Comparison of ENCODE assay signal across 9 cellular contexts in genomic region chr2:207163053-207163814, GRCh38. TPM values are rescaled to one million over a fixed set of nuclear protein-coding genes. Genes with fewer than 3 reads are reported as not detected.
A peak's percentile ranks its signal among the peaks of the same experiment; 100 is the strongest.
DNase-seq lines count a peak whose midpoint lies in the region; ATAC-seq, FAIRE-seq and TF ChIP-seq lines count a peak whose summit lies in the region.
"Had no signal": no experiment of that assay in that cellular context is flagged by ENCODE, and none has a peak within 500 bp of the region (broad histone marks: within the 10 kb centered on the region; RNA-seq: fewer than 3 reads in every experiment).

No MANE protein-coding gene starts in this region.

- H3K4me3 ChIP-seq in right lobe of liver: peak overlapping the region; percentile 58 to 66 (median 61)
- H3K4me3 ChIP-seq: BLaER1 had no signal

- no peaks in the 10 kb centered on the region for H3K27me3 ChIP-seq in right lobe of liver

- DNase-seq in NCI-H1417 (lab: John Stamatoyannopoulos, UW): peak in 2 of 3 experiments; percentile 27 to 71
- no peak for DNase-seq in NCI-H1417 treated with DMSO at 0.1 percent for 48 hours (lab: John Stamatoyannopoulos, UW)
- DNase-seq in RCC 7860 (ENCODE audit: low spot score): peak; percentile 93
- DNase-seq in right lobe of liver: peak in 1 of 3 donors; percentile 43
- DNase-seq in substantia nigra (lab: John Stamatoyannopoulos, UW): peak in 7 of 49 donors; percentile 24 to 74 (median 32)

- WGBS in right lobe of liver (ENCODE audit: insufficient coverage, low coverage, low lambda C conversion rate, missing lambda C conversion rate): 38% methylated on average over 8 of the region's 8 CpGs

- H3K9me3 ChIP-seq in right lobe of liver: no peaks in the 10 kb centered on the region

- peaks cover 0 to 8% (median 1%) of the 10 kb centered on the region in 4 donors for H3K4me1 ChIP-seq in right lobe of liver
- H3K4me1 ChIP-seq: BLaER1 had no signal

- no peaks in the 10 kb centered on the region for H3K36me3 ChIP-seq in right lobe of liver
- H3K36me3 ChIP-seq: BLaER1 had no signal

- intact Hi-C loops in right lobe of liver (cut with DNase I): no loop called here

- H3K27ac ChIP-seq in cingulate gyrus (ENCODE audit: low read depth, low read length): peak overlapping the region; percentile 96
- H3K27ac ChIP-seq in right lobe of liver: peak overlapping the region; percentile 94 to 100 (median 97)
- H3K27ac ChIP-seq in substantia nigra (ENCODE audit: low read depth, low read length, poor library complexity, severe bottlenecking): peak overlapping the region; percentile 99
- H3K27ac ChIP-seq: BLaER1 had no signal

- FAIRE-seq in RCC 7860 (lab: Jason Lieb, UNC): peak; percentile 94

- TF ChIP-seq CTCF in right lobe of liver (IDR thresholded peaks at IDR 0.05): no peak

- ATAC-seq in right lobe of liver (peak in 2 of 4 donors; percentile 5 to 41), GM18867 (IDR thresholded peaks at IDR 0.05; ENCODE audit: unreplicated experiment) (no peak), HG03342 (IDR thresholded peaks at IDR 0.05; ENCODE audit: unreplicated experiment) (no peak)

- TF ChIP-seq POLR2A in right lobe of liver (IDR thresholded peaks at IDR 0.05): no peak

RNA-seq across cellular contexts. Expression of gene KLF7, which starts 2.5 kb away (rescaled TPM):
- total RNA-seq in right lobe of liver: 10 to 100 TPM in 3 of 6 experiments, 1 to 10 TPM in 3; 3.3 to 14.2 (median 10.2) TPM
